In genomic region chrX:24468245-24468644, GRCh38 we compare ENCODE assay signal across 16 cellular contexts. TPM values are rescaled to one million over a fixed set of nuclear protein-coding genes. Genes with fewer than 3 reads are reported as not detected.
DNase-seq lines count a peak whose midpoint lies in the region; ATAC-seq and TF ChIP-seq lines count a peak whose summit lies in the region.
"Had no signal": no experiment of that assay in that cellular context is flagged by ENCODE, and none has a peak within 500 bp of the region (broad histone marks: within the 10 kb centered on the region; RNA-seq: fewer than 3 reads in every experiment).

No MANE protein-coding gene starts in this region.

- peak overlapping the region; percentile 66 for H3K27ac Mint-ChIP-seq in activated CD4-positive, alpha-beta memory T cell treated with anti-CD3 and anti-CD28 coated beads for 36 hours
- H3K27ac Mint-ChIP-seq in activated CD4-positive, alpha-beta memory T cell treated with anti-CD3 and anti-CD28 coated beads, Interleukin-2, amount 10 ng/mL, durations not matched to agents 7 days and 5 days = no peak overlapping the region

- no peaks in the 10 kb centered on the region for H3K36me3 ChIP-seq in HEK293 (ENCODE audit: control insufficient read depth in 2 of 2, insufficient read depth in 1 of 2, low read length in 2 of 2)
- H3K36me3 ChIP-seq in ascending aorta = no peaks in the 10 kb centered on the region
- no peaks in the 10 kb centered on the region for H3K36me3 ChIP-seq in neutrophil
- H3K36me3 ChIP-seq: brain microvascular endothelial cell had no signal

- H3K9me3 ChIP-seq in HEK293 (ENCODE audit: control insufficient read depth, insufficient read depth, low read depth, low read length) (no peaks in the 10 kb centered on the region), ascending aorta (no peaks in the 10 kb centered on the region), neutrophil (no peaks in the 10 kb centered on the region)
- H3K9me3 ChIP-seq: SK-N-SH had no signal

- POLR2A ChIA-PET in activated CD4-positive, alpha-beta memory T cell treated with anti-CD3 and anti-CD28 coated beads for 36 hours (lab: Charles Lee) = no interaction called here
- POLR2A ChIA-PET in activated CD4-positive, alpha-beta memory T cell treated with anti-CD3 and anti-CD28 coated beads, Interleukin-2, amount 10 ng/mL, durations not matched to agents 7 days and 5 days (lab: Charles Lee) = interaction anchor here (0.7 to 7.4 kb wide), 3 partner anchors 11 to 226 kb away, joined by 3 to 99 read pairs (median 5); no protein-coding TSS in a partner anchor
- POLR2A ChIA-PET in HEK293 (lab: Yijun Ruan, JAX) = no interaction called here

- no peak overlapping the region for H3K4me3 Mint-ChIP-seq in activated CD4-positive, alpha-beta memory T cell treated with anti-CD3 and anti-CD28 coated beads for 36 hours
- no peak overlapping the region for H3K4me3 Mint-ChIP-seq in activated CD4-positive, alpha-beta memory T cell treated with anti-CD3 and anti-CD28 coated beads, Interleukin-2, amount 10 ng/mL, durations not matched to agents 7 days and 5 days

- no peaks in the 10 kb centered on the region for H3K27me3 Mint-ChIP-seq in activated CD4-positive, alpha-beta memory T cell treated with anti-CD3 and anti-CD28 coated beads for 36 hours
- H3K27me3 Mint-ChIP-seq in activated CD4-positive, alpha-beta memory T cell treated with anti-CD3 and anti-CD28 coated beads, Interleukin-2, amount 10 ng/mL, durations not matched to agents 7 days and 5 days = no peaks in the 10 kb centered on the region
- H3K27me3 Mint-ChIP-seq: IgD-negative memory B cell had no signal

- intact Hi-C loops in activated CD4-positive, alpha-beta memory T cell treated with anti-CD3 and anti-CD28 coated beads for 36 hours (cut with micrococcal nuclease) = loop anchor here (5.0 kb wide), 1 partner anchor 44 kb away; no protein-coding TSS in a partner anchor
- intact Hi-C loops in ascending aorta (cut with DNase I) = no loop called here

- H3K4me3 ChIP-seq in HEK293 (ENCODE audit: low read depth, low read length) (no peak overlapping the region), ascending aorta (peak overlapping the region in 1 of 2 donors; percentile 91), neutrophil (ENCODE audit: low read depth in 1 of 2, low read length in 1 of 2) (no peak overlapping the region)

- H3K27me3 ChIP-seq in ascending aorta (no peaks in the 10 kb centered on the region), neutrophil (no peaks in the 10 kb centered on the region), foreskin keratinocyte (no peaks in the 10 kb centered on the region)
- H3K27me3 ChIP-seq: brain microvascular endothelial cell had no signal

- TF ChIP-seq CTCF in HEK293 (tag by site-specific recombination; IDR thresholded peaks at IDR 0.05) = no peak
- no peak for TF ChIP-seq CTCF in ascending aorta (IDR thresholded peaks at IDR 0.05)
- no peak for TF ChIP-seq CTCF in neutrophil (IDR thresholded peaks at IDR 0.05)
- no peak for TF ChIP-seq CTCF in foreskin keratinocyte (conservative IDR thresholded peaks at IDR 0.05)

- no peaks in the 10 kb centered on the region for H3K36me3 Mint-ChIP-seq in activated CD4-positive, alpha-beta memory T cell treated with anti-CD3 and anti-CD28 coated beads for 36 hours
- H3K36me3 Mint-ChIP-seq in activated CD4-positive, alpha-beta memory T cell treated with anti-CD3 and anti-CD28 coated beads, Interleukin-2, amount 10 ng/mL, durations not matched to agents 7 days and 5 days (ENCODE audit: low read depth) = no peaks in the 10 kb centered on the region
- H3K36me3 Mint-ChIP-seq: IgD-negative memory B cell had no signal

- no peaks in the 10 kb centered on the region for H3K9me3 Mint-ChIP-seq in activated CD4-positive, alpha-beta memory T cell treated with anti-CD3 and anti-CD28 coated beads for 36 hours
- H3K9me3 Mint-ChIP-seq in activated CD4-positive, alpha-beta memory T cell treated with anti-CD3 and anti-CD28 coated beads, Interleukin-2, amount 10 ng/mL, durations not matched to agents 7 days and 5 days = no peaks in the 10 kb centered on the region
- H3K9me3 Mint-ChIP-seq: IgD-negative memory B cell had no signal

- no peak overlapping the region for H3K27ac ChIP-seq in HEK293 (ENCODE audit: extremely low read depth, low read depth, low read length)
- peak overlapping the region; percentile 87 to 90 for H3K27ac ChIP-seq in ascending aorta
- H3K27ac ChIP-seq in neutrophil = peak overlapping the region; percentile 91
- H3K27ac ChIP-seq in foreskin keratinocyte = no peak overlapping the region
- H3K27ac ChIP-seq: brain microvascular endothelial cell had no signal

- DNase-seq in activated CD4-positive, alpha-beta memory T cell treated with anti-CD3 and anti-CD28 coated beads for 36 hours = no peak
- no peak for DNase-seq in activated CD4-positive, alpha-beta memory T cell treated with anti-CD3 and anti-CD28 coated beads, Interleukin-2, amount 10 ng/mL, durations not matched to agents 7 days and 5 days
- DNase-seq in ascending aorta (ENCODE audit: low spot score in 2 of 2) (peak; percentile 16 to 82), COLO829 (ENCODE audit: low spot score) (no peak), cortex of kidney (lab: John Stamatoyannopoulos, UW) (no peak), foreskin keratinocyte (no peak)
- DNase-seq: brain microvascular endothelial cell; effector CD4-positive, alpha-beta T cell; left colon; NCI-H526 treated with DMSO at 0.1 percent for 48 hours; SK-N-SH; stimulated activated naive CD4-positive, alpha-beta T cell had no signal

- H3K4me1 Mint-ChIP-seq in activated CD4-positive, alpha-beta memory T cell treated with anti-CD3 and anti-CD28 coated beads for 36 hours (ENCODE audit: low read depth) = peaks cover 51% of the 10 kb centered on the region
- H3K4me1 Mint-ChIP-seq in activated CD4-positive, alpha-beta memory T cell treated with anti-CD3 and anti-CD28 coated beads, Interleukin-2, amount 10 ng/mL, durations not matched to agents 7 days and 5 days = peaks cover 50% of the 10 kb centered on the region

- ATAC-seq in foreskin keratinocyte = no peak
- ATAC-seq: left colon, Panc1 had no signal

- CTCF ChIA-PET in activated CD4-positive, alpha-beta memory T cell treated with anti-CD3 and anti-CD28 coated beads for 36 hours (lab: Charles Lee) = interaction anchor here (2.4 kb wide), 1 partner anchor 30 kb away, joined by 10 read pairs; no protein-coding TSS in a partner anchor
- CTCF ChIA-PET in activated CD4-positive, alpha-beta memory T cell treated with anti-CD3 and anti-CD28 coated beads, Interleukin-2, amount 10 ng/mL, durations not matched to agents 7 days and 5 days (lab: Charles Lee) = interaction anchor here (0.8 to 1.3 kb wide), 2 partner anchors 30 to 31 kb away, joined by 3 to 5 read pairs; no protein-coding TSS in a partner anchor
- CTCF ChIA-PET in HEK293 (lab: Yijun Ruan, JAX) = interaction anchor here (0.6 kb wide), 2 partner anchors 30 to 168 kb away, joined by 3 to 4 read pairs; no protein-coding TSS in a partner anchor

- H3K4me1 ChIP-seq in HEK293 (ENCODE audit: control insufficient read depth, insufficient read depth, low read length) (peaks cover 11% of the 10 kb centered on the region; the same call in 1 of the 2 replicates), ascending aorta (peaks cover 0 to 4% of the 10 kb centered on the region in 2 donors), neutrophil (ENCODE audit: control insufficient read depth in 1 of 2, insufficient read depth in 1 of 2, low read depth in 1 of 2, low read length in 1 of 2) (peaks cover 32 to 36% of the 10 kb centered on the region in 2 experiments), foreskin keratinocyte (no peaks in the 10 kb centered on the region)

TF ChIP-seq in HEK293, 187 proteins besides CTCF, POLR2A, EP300 and RAD21 (continues in another document):
- no peak for TF ChIP-seq GFI1B (tag by site-specific recombination; IDR thresholded peaks at IDR 0.05)
- TF ChIP-seq ZNF776 (tag by site-specific recombination; IDR thresholded peaks at IDR 0.05; ENCODE audit: borderline replicate concordance) = no peak
- no peak for TF ChIP-seq ZIC2 (tag by site-specific recombination; IDR thresholded peaks at IDR 0.05)
- TF ChIP-seq ZNF521 (tag by site-specific recombination; IDR thresholded peaks at IDR 0.05) = no peak
- TF ChIP-seq ZNF146 (tag by site-specific recombination; IDR thresholded peaks at IDR 0.05) = no peak
- TF ChIP-seq, protein P1, sequence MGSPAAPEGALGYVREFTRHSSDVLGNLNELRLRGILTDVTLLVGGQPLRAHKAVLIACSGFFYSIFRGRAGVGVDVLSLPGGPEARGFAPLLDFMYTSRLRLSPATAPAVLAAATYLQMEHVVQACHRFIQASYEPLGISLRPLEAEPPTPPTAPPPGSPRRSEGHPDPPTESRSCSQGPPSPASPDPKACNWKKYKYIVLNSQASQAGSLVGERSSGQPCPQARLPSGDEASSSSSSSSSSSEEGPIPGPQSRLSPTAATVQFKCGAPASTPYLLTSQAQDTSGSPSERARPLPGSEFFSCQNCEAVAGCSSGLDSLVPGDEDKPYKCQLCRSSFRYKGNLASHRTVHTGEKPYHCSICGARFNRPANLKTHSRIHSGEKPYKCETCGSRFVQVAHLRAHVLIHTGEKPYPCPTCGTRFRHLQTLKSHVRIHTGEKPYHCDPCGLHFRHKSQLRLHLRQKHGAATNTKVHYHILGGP (tag by site-specific recombination; IDR thresholded peaks at IDR 0.05) = no peak
- peak; percentile 57 for TF ChIP-seq ZBTB20 (tag by site-specific recombination; IDR thresholded peaks at IDR 0.05)
- TF ChIP-seq ZNF600 (tag by site-specific recombination; IDR thresholded peaks at IDR 0.05) = no peak
- TF ChIP-seq, protein P2, sequence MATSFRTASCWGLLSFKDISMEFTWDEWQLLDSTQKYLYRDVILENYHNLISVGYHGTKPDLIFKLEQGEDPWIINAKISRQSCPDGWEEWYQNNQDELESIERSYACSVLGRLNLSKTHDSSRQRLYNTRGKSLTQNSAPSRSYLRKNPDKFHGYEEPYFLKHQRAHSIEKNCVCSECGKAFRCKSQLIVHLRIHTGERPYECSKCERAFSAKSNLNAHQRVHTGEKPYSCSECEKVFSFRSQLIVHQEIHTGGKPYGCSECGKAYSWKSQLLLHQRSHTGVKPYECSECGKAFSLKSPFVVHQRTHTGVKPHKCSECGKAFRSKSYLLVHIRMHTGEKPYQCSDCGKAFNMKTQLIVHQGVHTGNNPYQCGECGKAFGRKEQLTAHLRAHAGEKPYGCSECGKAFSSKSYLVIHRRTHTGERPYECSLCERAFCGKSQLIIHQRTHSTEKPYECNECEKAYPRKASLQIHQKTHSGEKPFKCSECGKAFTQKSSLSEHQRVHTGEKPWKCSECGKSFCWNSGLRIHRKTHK (tag by site-specific recombination; IDR thresholded peaks at IDR 0.05) = no peak
- peak; percentile 88 for TF ChIP-seq GLIS1 (tag by site-specific recombination; IDR thresholded peaks at IDR 0.05)
- 0 out of 2 replicates have a peak, but pooled peaks have one; percentile 39 for TF ChIP-seq ZFHX2 (tag by site-specific recombination; conservative IDR thresholded peaks at IDR 0.05)
- no peak for TF ChIP-seq ZNF324 (tag by site-specific recombination; IDR thresholded peaks at IDR 0.05)

RNA-seq across cellular contexts. Expression of gene PDK3, which starts 3.2 kb away (rescaled TPM):
- total RNA-seq in activated CD4-positive, alpha-beta memory T cell treated with anti-CD3 and anti-CD28 coated beads for 36 hours = 10 to 100 TPM; 39.8 to 41.3 TPM
- total RNA-seq in activated CD4-positive, alpha-beta memory T cell treated with anti-CD3 and anti-CD28 coated beads, Interleukin-2, amount 10 ng/mL, durations not matched to agents 7 days and 5 days = 10 to 100 TPM; 28.0 to 29.0 TPM
- total RNA-seq in ascending aorta = 31.1 TPM
- total RNA-seq in foreskin keratinocyte = 7.9 and 8.6 TPM in 2 replicates
- 4.3 TPM in 2 replicates for polyA plus RNA-seq in foreskin keratinocyte

Comparison
In these comparisons a context has a peak if more than half of its experiments do, and no peak if none do; other contexts are left out.
1. DNase-seq: peak in ascending aorta (2 of 2); none in activated CD4-positive, alpha-beta memory T cell treated with anti-CD3 and anti-CD28 coated beads for 36 hours (single experiment), activated CD4-positive, alpha-beta memory T cell treated with anti-CD3 and anti-CD28 coated beads, Interleukin-2, amount 10 ng/mL, durations not matched to agents 7 days and 5 days (single experiment), COLO829 (single experiment), cortex of kidney (single experiment) and foreskin keratinocyte (0 of 2).
2. H3K27ac ChIP-seq: peak in ascending aorta (2 of 2) and neutrophil (single experiment); none in HEK293 (single experiment) and foreskin keratinocyte (single experiment).